In genomic region chr11:107438148-107438547, GRCh38 we compare ENCODE assay signal across 25 cellular contexts.
"Had no signal": no experiment of that assay in that cellular context is flagged by ENCODE, and none has a peak within 500 bp of the region (broad histone marks: within the 10 kb centered on the region; RNA-seq: fewer than 3 reads in every experiment).

No MANE protein-coding gene starts in this region.

- FAIRE-seq: astrocyte, colon, pancreas had no signal

- DNase-seq: activated B cell treated with CpG ODN at 0.5 μM for 24 hours; activated CD4-positive, alpha-beta T cell treated with anti-CD3 and anti-CD28 coated beads for 36 hours; activated CD4-positive, alpha-beta T cell treated with anti-CD3 and anti-CD28 coated beads, Interleukin-2, amount 50 U/mL, for 4 hours; activated CD8-positive, alpha-beta memory T cell treated with anti-CD3 and anti-CD28 coated beads for 24 hours; activated CD8-positive, alpha-beta memory T cell treated with anti-CD3 and anti-CD28 coated beads, Interleukin-2, amount 50 U/mL, for 48 hours; activated naive CD4-positive, alpha-beta T cell treated with Interleukin-2 at 50 U/mL for 16 hours; activated naive CD8-positive, alpha-beta T cell treated with anti-CD3 and anti-CD28 coated beads for 36 hours; activated T-cell treated with anti-CD3 and anti-CD28 coated beads, Interleukin-2, amount 50 U/mL, for 4 hours; central memory CD4-positive, alpha-beta T cell; dorsolateral prefrontal cortex; effector memory CD8-positive, alpha-beta T cell; gastrocnemius medialis; hippocampal formation; left ventricle myocardium superior; midbrain; natural killer cell; pancreas; psoas muscle; stimulated activated CD4-positive, alpha-beta T cell treated with anti-CD3 and anti-CD28 coated beads, Interleukin-1b, Interleukin-23, amount 100 ng/mL, for 48 hours; stimulated activated naive CD8-positive, alpha-beta T cell treated with anti-CD3 and anti-CD28 coated beads, Interleukin-15, amount 100 ng/mL, for 72 hours; tibial artery had no signal

- H3K27ac ChIP-seq: dorsolateral prefrontal cortex, esophagus muscularis mucosa, gastrocnemius medialis, pancreas, psoas muscle, right atrium auricular region, tibial artery had no signal

- H3K4me1 ChIP-seq: esophagus muscularis mucosa, gastrocnemius medialis, pancreas, psoas muscle, right atrium auricular region, tibial artery had no signal

- H3K4me3 ChIP-seq: dorsolateral prefrontal cortex, esophagus muscularis mucosa, gastrocnemius medialis, pancreas, psoas muscle, right atrium auricular region, tibial artery had no signal

- H3K9me3 ChIP-seq: esophagus muscularis mucosa, gastrocnemius medialis, pancreas, psoas muscle, right atrium auricular region, tibial artery had no signal

- H3K27me3 ChIP-seq: dorsolateral prefrontal cortex, esophagus muscularis mucosa, gastrocnemius medialis, pancreas, right atrium auricular region, tibial artery had no signal

- ATAC-seq: activated CD4-positive, alpha-beta T cell treated with anti-CD3 and anti-CD28 coated beads for 36 hours; activated T-cell treated with anti-CD3 and anti-CD28 coated beads, Interleukin-2, amount 50 U/mL, for 4 hours; effector memory CD8-positive, alpha-beta T cell; gastrocnemius medialis; left ventricle myocardium superior; natural killer cell; pancreas; psoas muscle; stimulated activated naive CD8-positive, alpha-beta T cell treated with anti-CD3 and anti-CD28 coated beads, Interleukin-15, amount 100 ng/mL, for 72 hours had no signal
